In genomic region chr4:123346944-123347343, GRCh38 we compare ENCODE assay signal across 13 cellular contexts.
"Had no signal": no experiment of that assay in that cellular context is flagged by ENCODE, and none has a peak within 500 bp of the region (broad histone marks: within the 10 kb centered on the region; RNA-seq: fewer than 3 reads in every experiment).

No MANE protein-coding gene starts in this region.

- H3K36me3 Mint-ChIP-seq: activated CD4-positive, alpha-beta memory T cell treated with anti-CD3 and anti-CD28 coated beads for 36 hours; activated naive CD8-positive, alpha-beta T cell treated with anti-CD3 and anti-CD28 coated beads for 36 hours; naive thymus-derived CD4-positive, alpha-beta T cell had no signal

- H3K27me3 Mint-ChIP-seq: progenitor cell of endocrine pancreas had no signal

- H3K4me3 Mint-ChIP-seq: activated CD4-positive, alpha-beta memory T cell treated with anti-CD3 and anti-CD28 coated beads for 36 hours; activated naive CD8-positive, alpha-beta T cell treated with anti-CD3 and anti-CD28 coated beads for 36 hours; activated T-cell treated with anti-CD3 and anti-CD28 coated beads, Interleukin-2, amount 50 U/mL, for 4 hours; naive thymus-derived CD4-positive, alpha-beta T cell had no signal

- ATAC-seq: activated T-cell treated with anti-CD3 and anti-CD28 coated beads, Interleukin-2, amount 50 U/mL, for 4 hours; left cardiac atrium; naive thymus-derived CD4-positive, alpha-beta T cell; right cardiac atrium had no signal

- DNase-seq: activated CD4-positive, alpha-beta memory T cell treated with anti-CD3 and anti-CD28 coated beads for 36 hours; activated gamma-delta T cell; activated naive CD8-positive, alpha-beta T cell treated with anti-CD3 and anti-CD28 coated beads for 36 hours; activated T-cell treated with anti-CD3 and anti-CD28 coated beads, Interleukin-2, amount 50 U/mL, for 4 hours; aorta; dermis blood vessel endothelial cell; left cardiac atrium; naive thymus-derived CD4-positive, alpha-beta T cell; occipital lobe; right cardiac atrium; small intestine; uterus had no signal

- H3K9me3 Mint-ChIP-seq: activated CD4-positive, alpha-beta memory T cell treated with anti-CD3 and anti-CD28 coated beads for 36 hours; activated naive CD8-positive, alpha-beta T cell treated with anti-CD3 and anti-CD28 coated beads for 36 hours; activated T-cell treated with anti-CD3 and anti-CD28 coated beads, Interleukin-2, amount 50 U/mL, for 4 hours had no signal

- H3K27ac Mint-ChIP-seq: activated CD4-positive, alpha-beta memory T cell treated with anti-CD3 and anti-CD28 coated beads for 36 hours; activated naive CD8-positive, alpha-beta T cell treated with anti-CD3 and anti-CD28 coated beads for 36 hours; naive thymus-derived CD4-positive, alpha-beta T cell; progenitor cell of endocrine pancreas had no signal

- H3K4me1 Mint-ChIP-seq: activated naive CD8-positive, alpha-beta T cell treated with anti-CD3 and anti-CD28 coated beads for 36 hours; naive thymus-derived CD4-positive, alpha-beta T cell had no signal
